18 cellular contexts compared by ENCODE assay signal in the genomic region with DNA sequence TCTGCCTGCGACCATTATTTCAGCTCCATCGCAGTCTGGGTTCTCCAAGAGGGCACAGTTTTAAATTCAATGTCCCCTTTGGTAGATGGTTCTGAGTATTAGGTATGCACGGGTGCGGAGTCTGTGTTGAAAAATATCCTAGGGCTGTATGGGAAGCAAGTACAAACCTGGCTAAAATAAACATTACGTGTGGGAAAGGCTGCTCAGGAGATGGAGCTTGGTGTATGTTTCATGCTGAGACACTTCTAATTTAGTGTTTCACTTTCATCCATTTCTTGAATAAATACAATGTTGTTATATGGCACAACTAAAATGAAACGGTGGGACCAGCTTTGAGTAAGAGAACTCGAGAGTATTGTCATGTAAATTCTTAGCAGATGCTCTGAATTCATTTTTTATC.
"Had no signal": no experiment of that assay in that cellular context is flagged by ENCODE, and none has a peak within 500 bp of the region (broad histone marks: within the 10 kb centered on the region; RNA-seq: fewer than 3 reads in every experiment).

No MANE protein-coding gene starts in this region.

- H3K27me3 ChIP-seq: uterus had no signal

- H3K4me1 Mint-ChIP-seq: activated naive CD4-positive, alpha-beta T cell treated with anti-CD3 and anti-CD28 coated beads, Interleukin-2, amount 50 U/mL, for 24 hours; naive thymus-derived CD4-positive, alpha-beta T cell; stimulated activated effector memory CD8-positive, alpha-beta T cell treated with anti-CD3 and anti-CD28 coated beads, Interleukin-12 subunit alpha, Interleukin-12 subunit beta, amount 100 ng/mL, for 72 hours; T-helper 17 cell had no signal

- H3K4me1 ChIP-seq: tibial artery, uterus had no signal

- DNase-seq: activated effector memory CD4-positive, alpha-beta T cell treated with Interleukin-2 at 50 U/mL for 16 hours; activated T-cell treated with anti-CD3 and anti-CD28 coated beads, Interleukin-2, amount 50 U/mL, for 24 hours; amygdala; left colon; naive thymus-derived CD4-positive, alpha-beta T cell; posterior cingulate gyrus; right cardiac atrium; small intestine; T-helper 17 cell; tibial artery; uterus had no signal

- H3K27ac Mint-ChIP-seq: activated naive CD4-positive, alpha-beta T cell treated with anti-CD3 and anti-CD28 coated beads, Interleukin-2, amount 50 U/mL, for 24 hours; activated T-cell treated with anti-CD3 and anti-CD28 coated beads, Interleukin-2, amount 50 U/mL, for 24 hours; naive thymus-derived CD4-positive, alpha-beta T cell; stimulated activated effector memory CD8-positive, alpha-beta T cell treated with anti-CD3 and anti-CD28 coated beads, Interleukin-12 subunit alpha, Interleukin-12 subunit beta, amount 100 ng/mL, for 72 hours; T-helper 17 cell had no signal

- H3K36me3 Mint-ChIP-seq: activated naive CD4-positive, alpha-beta T cell treated with anti-CD3 and anti-CD28 coated beads, Interleukin-2, amount 50 U/mL, for 24 hours; stimulated activated effector memory CD8-positive, alpha-beta T cell treated with anti-CD3 and anti-CD28 coated beads, Interleukin-12 subunit alpha, Interleukin-12 subunit beta, amount 100 ng/mL, for 72 hours had no signal

- H3K4me3 ChIP-seq: lung, tibial artery, uterus had no signal

- H3K27me3 Mint-ChIP-seq: activated naive CD4-positive, alpha-beta T cell treated with anti-CD3 and anti-CD28 coated beads, Interleukin-2, amount 50 U/mL, for 24 hours; T-helper 17 cell had no signal

- H3K9me3 Mint-ChIP-seq: activated T-cell treated with anti-CD3 and anti-CD28 coated beads, Interleukin-2, amount 50 U/mL, for 24 hours had no signal

- ATAC-seq: activated CD4-positive, CD25-positive, alpha-beta regulatory T cell treated with anti-CD3 and anti-CD28 coated beads, Interleukin-2, amount 50 U/mL, for 24 hours; left colon; naive thymus-derived CD4-positive, alpha-beta T cell; right cardiac atrium; stimulated activated effector memory CD8-positive, alpha-beta T cell treated with anti-CD3 and anti-CD28 coated beads, Interleukin-12 subunit alpha, Interleukin-12 subunit beta, amount 100 ng/mL, for 72 hours; T-helper 17 cell had no signal

- H3K9me3 ChIP-seq: tibial artery, uterus had no signal

- FAIRE-seq: colon, endothelial cell of umbilical vein, small intestine, TTC549 had no signal

- H3K36me3 ChIP-seq: tibial artery, uterus had no signal

- H3K27ac ChIP-seq: tibial artery, uterus had no signal

- H3K4me3 Mint-ChIP-seq: activated naive CD4-positive, alpha-beta T cell treated with anti-CD3 and anti-CD28 coated beads, Interleukin-2, amount 50 U/mL, for 24 hours; activated T-cell treated with anti-CD3 and anti-CD28 coated beads, Interleukin-2, amount 50 U/mL, for 24 hours; naive thymus-derived CD4-positive, alpha-beta T cell; stimulated activated effector memory CD8-positive, alpha-beta T cell treated with anti-CD3 and anti-CD28 coated beads, Interleukin-12 subunit alpha, Interleukin-12 subunit beta, amount 100 ng/mL, for 72 hours; T-helper 17 cell had no signal
